In genomic region chr16:70522216-70523000, GRCh38 we compare ENCODE assay signal across 8 cellular contexts. TPM values are rescaled to one million over a fixed set of nuclear protein-coding genes. Genes with fewer than 3 reads are reported as not detected.
DNase-seq lines count a peak whose midpoint lies in the region; ATAC-seq and TF ChIP-seq lines count a peak whose summit lies in the region.

No MANE protein-coding gene starts in this region.

- peaks cover 24 to 29% of the 10 kb centered on the region in 2 donors for H3K36me3 Mint-ChIP-seq in CD14-positive monocyte
- H3K36me3 Mint-ChIP-seq in naive thymus-derived CD8-positive, alpha-beta T cell, result peaks cover 7 to 29% (median 11%) of the 10 kb centered on the region in 3 donors

- H3K4me3 Mint-ChIP-seq in CD14-positive monocyte, result peak overlapping the region; percentile 96 to 99
- peak overlapping the region; percentile 94 to 100 (median 98) for H3K4me3 Mint-ChIP-seq in naive thymus-derived CD8-positive, alpha-beta T cell

- H3K9me3 Mint-ChIP-seq in CD14-positive monocyte, result no peaks in the 10 kb centered on the region
- H3K9me3 Mint-ChIP-seq in naive thymus-derived CD8-positive, alpha-beta T cell, result no peaks in the 10 kb centered on the region

- intact Hi-C loops in CD14-positive monocyte (cut with micrococcal nuclease), result loop anchor here (5.0 to 10.0 kb wide), 4 partner anchors 68 to 175 kb away; partner anchors contain the start of genes DDX19A (in 1 of the 2) and FCSK (in 1 of the 2)

- H3K27me3 Mint-ChIP-seq in CD14-positive monocyte (ENCODE audit: low read depth in 3 of 3), result peaks cover 0 to 4% (median 1%) of the 10 kb centered on the region in 3 donors
- no peaks in the 10 kb centered on the region for H3K27me3 Mint-ChIP-seq in naive thymus-derived CD8-positive, alpha-beta T cell

- no peak for TF ChIP-seq CTCF in CD14-positive monocyte (IDR thresholded peaks at IDR 0.05)

- DNase-seq in CD14-positive monocyte (ENCODE audit: low spot score), result no peak
- DNase-seq in M059J (ENCODE audit: low read depth), result peak; percentile 8
- peak; percentile 18 for DNase-seq in central memory CD4-positive, alpha-beta T cell
- peak in 1 of 10 donors; percentile 36 for DNase-seq in naive thymus-derived CD8-positive, alpha-beta T cell
- no peak for DNase-seq in effector CD8-positive, alpha-beta T cell (lab: John Stamatoyannopoulos, UW)
- DNase-seq in SKM-1 (lab: John Stamatoyannopoulos, UW; ENCODE audit: unreplicated experiment), result no peak
- DNase-seq in iPS-NIHi7 (ENCODE audit: extremely low spot score), result no peak

- H3K27ac Mint-ChIP-seq in CD14-positive monocyte, result peak overlapping the region; percentile 94 to 99 (median 97)
- H3K27ac Mint-ChIP-seq in naive thymus-derived CD8-positive, alpha-beta T cell, result peak overlapping the region; percentile 96 to 100 (median 99)

- H3K4me1 Mint-ChIP-seq in CD14-positive monocyte, result peaks cover 48% of the 10 kb centered on the region
- peaks cover 19 to 63% (median 53%) of the 10 kb centered on the region in 4 donors for H3K4me1 Mint-ChIP-seq in naive thymus-derived CD8-positive, alpha-beta T cell

- POLR2A ChIA-PET in naive thymus-derived CD8-positive, alpha-beta T cell (lab: Charles Lee), result interaction anchor here (1.0 to 3.3 kb wide), 5 partner anchors 114 to 234 kb away, joined by 3 to 38 read pairs (median 6); partner anchors contain the start of genes AARS1 and DDX19A

- ATAC-seq in naive thymus-derived CD8-positive, alpha-beta T cell, result no peak
- no peak for ATAC-seq in HG03565 (IDR thresholded peaks at IDR 0.05; ENCODE audit: unreplicated experiment)

RNA-seq across cellular contexts. Expression of gene COG4, which starts 0.9 kb away (rescaled TPM):
- 10 to 100 TPM; 37.6 to 40.1 TPM for polyA plus RNA-seq in CD14-positive monocyte
- 51.2 and 85.0 TPM in 2 replicates for total RNA-seq in M059J (2014; rRNA removed; shearing (Covaris generic))
- 10 to 100 TPM; 57.4 to 57.6 TPM for total RNA-seq in naive thymus-derived CD8-positive, alpha-beta T cell
- polyA plus RNA-seq in naive thymus-derived CD8-positive, alpha-beta T cell, result 10 to 100 TPM; 52.4 to 58.6 (median 52.8) TPM

RNA-seq across cellular contexts. Expression of gene SF3B3, which starts 1.2 kb away (rescaled TPM):
- polyA plus RNA-seq in CD14-positive monocyte, result 10 to 100 TPM; 42.1 to 52.3 TPM
- total RNA-seq in M059J (2014; rRNA removed; shearing (Covaris generic)), result 256 and 270 TPM in 2 replicates
- total RNA-seq in naive thymus-derived CD8-positive, alpha-beta T cell, result 100 to 1,000 TPM; 270 to 277 TPM
- 100 to 1,000 TPM in 2 of 3 donors, 10 to 100 TPM in 1; 85.9 to 120 (median 104) TPM for polyA plus RNA-seq in naive thymus-derived CD8-positive, alpha-beta T cell

Comparison
In these comparisons a context has a peak if more than half of its experiments do, and no peak if none do; other contexts are left out.
1. DNase-seq: peak in M059J (single experiment) and central memory CD4-positive, alpha-beta T cell (single experiment); none in CD14-positive monocyte (single experiment), effector CD8-positive, alpha-beta T cell (single experiment), SKM-1 (single experiment) and iPS-NIHi7 (single experiment).